1 cellular context compared by ENCODE assay signal in the genomic region with DNA sequence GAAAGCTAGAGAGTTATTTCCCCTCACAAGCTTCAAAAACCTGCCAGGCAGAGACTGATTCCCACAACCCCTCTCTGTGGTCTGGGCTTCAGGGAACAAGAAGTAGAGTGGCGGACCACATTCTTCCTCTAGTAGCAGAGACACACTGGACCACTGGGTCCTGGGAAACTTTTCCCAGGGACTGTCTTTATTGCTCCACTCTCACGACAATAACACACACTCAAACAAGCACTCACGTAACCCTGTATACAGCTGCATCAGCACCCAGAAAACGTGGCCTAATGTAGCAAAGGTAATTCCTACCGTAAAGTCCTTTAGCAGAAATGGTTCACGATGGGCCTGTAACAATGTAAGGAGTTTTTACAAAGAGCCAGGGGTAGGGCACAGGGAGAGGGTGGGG.
TF ChIP-seq lines count a peak whose summit lies in the region.

No MANE protein-coding gene starts in this region.

TF ChIP-seq in H1, 55 proteins besides CTCF, POLR2A, EP300 and RAD21:
- no peak for TF ChIP-seq NANOG (IDR thresholded peaks at IDR 0.05; ENCODE audit: insufficient read depth, low read depth, low read length, poor library complexity, severe bottlenecking)
TF ChIP-seq in H1: peak in this region for 0.
